In genomic region chr11:10488121-10488580, GRCh38 we compare ENCODE assay signal across 11 cellular contexts. TPM values are rescaled to one million over a fixed set of nuclear protein-coding genes. Genes with fewer than 3 reads are reported as not detected.
A peak's percentile ranks its signal among the peaks of the same experiment; 100 is the strongest.
DNase-seq lines count a peak whose midpoint lies in the region; ATAC-seq and TF ChIP-seq lines count a peak whose summit lies in the region.
"Had no signal": no experiment of that assay in that cellular context is flagged by ENCODE, and none has a peak within 500 bp of the region (broad histone marks: within the 10 kb centered on the region; RNA-seq: fewer than 3 reads in every experiment).

No MANE protein-coding gene starts in this region.

- TF ChIP-seq CTCF in GM23338 (conservative IDR thresholded peaks at IDR 0.05; ENCODE audit: low read depth in 2 of 2) (peak; percentile 7 to 25; a peak in 2 of 4 replicates), Panc1 (IDR thresholded peaks at IDR 0.05) (no peak), esophagus squamous epithelium (IDR thresholded peaks at IDR 0.05) (no peak), sigmoid colon (IDR thresholded peaks at IDR 0.05) (no peak)

- no peak overlapping the region for H3K4me3 ChIP-seq in GM23338
- no peak overlapping the region for H3K4me3 ChIP-seq in Panc1 (ENCODE audit: low read depth in 2 of 2, low read length in 2 of 2)
- H3K4me3 ChIP-seq in esophagus squamous epithelium = no peak overlapping the region
- no peak overlapping the region for H3K4me3 ChIP-seq in sigmoid colon

- peak overlapping the region; percentile 18; the same call in 1 of the 2 replicates for H3K27ac Mint-ChIP-seq in GM23338

- peaks cover 3% of the 10 kb centered on the region; the same call in 2 of the 3 replicates for H3K9me3 Mint-ChIP-seq in GM23338

- H3K27me3 ChIP-seq in GM23338 (ENCODE audit: insufficient read depth) (no peaks in the 10 kb centered on the region), Panc1 (ENCODE audit: control insufficient read depth, insufficient read depth, low read length) (no peaks in the 10 kb centered on the region), esophagus squamous epithelium (no peaks in the 10 kb centered on the region), sigmoid colon (no peaks in the 10 kb centered on the region)
- H3K27me3 ChIP-seq: neutrophil had no signal

- peak; percentile 54 for ATAC-seq in GM23338
- ATAC-seq in Panc1 = no peak
- ATAC-seq in stimulated activated naive CD8-positive, alpha-beta T cell treated with anti-CD3 and anti-CD28 coated beads, Interleukin-15, Interleukin-2, amounts not matched to agents 100 U/mL and 50 U/mL, for 24 hours = peak; percentile 45
- no peak for ATAC-seq in HG02870 (IDR thresholded peaks at IDR 0.05; ENCODE audit: unreplicated experiment)
- ATAC-seq in GM21825 (IDR thresholded peaks at IDR 0.05; ENCODE audit: unreplicated experiment) = no peak

- DNase-seq in GM23338 (ENCODE audit: low spot score) = peak; percentile 37
- DNase-seq in Panc1 (ENCODE audit: low read depth, low spot score) = peak; percentile 33
- no peak for DNase-seq in esophagus squamous epithelium (lab: John Stamatoyannopoulos, UW)
- no peak for DNase-seq in stimulated activated naive CD8-positive, alpha-beta T cell treated with anti-CD3 and anti-CD28 coated beads, Interleukin-15, Interleukin-2, amounts not matched to agents 100 U/mL and 50 U/mL, for 24 hours
- DNase-seq in sigmoid colon = no peak
- DNase-seq in cerebellar nuclear complex (lab: John Stamatoyannopoulos, UW) = no peak
- DNase-seq: SHP77 had no signal

- peaks cover 9% of the 10 kb centered on the region; the same call in 2 of the 3 replicates for H3K36me3 Mint-ChIP-seq in GM23338 (ENCODE audit: low read depth)

- peaks cover 15% of the 10 kb centered on the region for H3K4me1 Mint-ChIP-seq in GM23338

- POLR2A ChIA-PET in Panc1 (lab: Charles Lee) = no interaction called here

- in situ Hi-C loops in Panc1 (cut with HindIII; ENCODE audit: low pct_unique_long_range_greater_than_20kb, low sequenced_read_pairs) = no loop called here

- no peaks in the 10 kb centered on the region for H3K79me2 ChIP-seq in GM23338 (replicated peaks; ENCODE audit: insufficient read depth)

- intact Hi-C loops in Panc1 (cut with micrococcal nuclease; ENCODE audit: unreplicated experiment) (no loop called here), esophagus squamous epithelium (cut with DNase I) (loop anchor here (10.0 kb wide), 1 partner anchor 73 kb away; no protein-coding TSS in a partner anchor), sigmoid colon (cut with DNase I) (no loop called here)

- BruUV-seq in Panc1 (replicated peaks; lab: Mats Ljungman, UMichigan) = no TSS peak

- no peak overlapping the region for H2AFZ ChIP-seq in GM23338

- no peak for TF ChIP-seq EP300 in sigmoid colon (IDR thresholded peaks at IDR 0.05)

- H3F3A ChIP-seq in GM23338 (replicated peaks; ENCODE audit: low read depth) = no peaks in the 10 kb centered on the region

- H4K20me1 ChIP-seq in GM23338 (replicated peaks; ENCODE audit: insufficient read depth) = no peaks in the 10 kb centered on the region

- H3K4me2 ChIP-seq in GM23338 = no peak overlapping the region
- H3K4me2 ChIP-seq: KMS-11 had no signal

- H3K9me3 ChIP-seq in Panc1 (ENCODE audit: control insufficient read depth, insufficient read depth, low read depth, low read length) (no peaks in the 10 kb centered on the region), esophagus squamous epithelium (no peaks in the 10 kb centered on the region), sigmoid colon (no peaks in the 10 kb centered on the region)
- H3K9me3 ChIP-seq: neutrophil had no signal

- no peak overlapping the region for H3K27ac ChIP-seq in GM23338 (ENCODE audit: low read depth)
- no peak overlapping the region for H3K27ac ChIP-seq in Panc1 (ENCODE audit: low read length)
- H3K27ac ChIP-seq in esophagus squamous epithelium = peak overlapping the region; percentile 89 to 93 (median 89)
- H3K27ac ChIP-seq in sigmoid colon = no peak overlapping the region
- H3K27ac ChIP-seq: KMS-11, neutrophil had no signal

- no peaks in the 10 kb centered on the region for H3K36me3 ChIP-seq in GM23338 (ENCODE audit: insufficient read depth)
- H3K36me3 ChIP-seq in Panc1 (ENCODE audit: control insufficient read depth, insufficient read depth, low read length) = no peaks in the 10 kb centered on the region
- H3K36me3 ChIP-seq in esophagus squamous epithelium = peaks cover 0 to 55% (median 0%) of the 10 kb centered on the region in 3 donors
- no peaks in the 10 kb centered on the region for H3K36me3 ChIP-seq in sigmoid colon

- CTCF ChIA-PET in Panc1 (lab: Charles Lee) = no interaction called here

- H3K4me3 Mint-ChIP-seq in GM23338 = no peak overlapping the region

- H3K27me3 Mint-ChIP-seq in GM23338 (ENCODE audit: insufficient read depth, low read depth, poor library complexity) = no peaks in the 10 kb centered on the region

- 41 to 62% methylated on average over 10 of the region's 10 CpGs for WGBS in esophagus squamous epithelium, 2 donors
- 81 to 83% methylated on average over 10 of the region's 10 CpGs for WGBS in sigmoid colon, 2 donors

- peak in 1 of 4 donors; percentile 45 for TF ChIP-seq POLR2A in esophagus squamous epithelium (IDR thresholded peaks at IDR 0.05)
- TF ChIP-seq POLR2A in sigmoid colon (IDR thresholded peaks at IDR 0.05) = no peak

- H3K4me1 ChIP-seq in GM23338 (ENCODE audit: insufficient read depth) (no peaks in the 10 kb centered on the region), Panc1 (ENCODE audit: control insufficient read depth, insufficient read depth, low read length) (peaks cover 6% of the 10 kb centered on the region; the same call in 1 of the 2 replicates), esophagus squamous epithelium (peaks cover 17 to 45% (median 23%) of the 10 kb centered on the region in 3 donors), sigmoid colon (peaks cover 0 to 11% (median 8%) of the 10 kb centered on the region in 4 donors)

- peaks cover 3% of the 10 kb centered on the region; the same call in 1 of the 2 replicates for H3K9me2 ChIP-seq in GM23338 (ENCODE audit: insufficient read depth)

TF ChIP-seq in GM23338, 12 proteins besides CTCF, POLR2A, EP300 and RAD21 (continues in another document):
- TF ChIP-seq ZNF114 (CRISPR knock-in tag; IDR thresholded peaks at IDR 0.05) = no peak
- TF ChIP-seq NANOG (IDR thresholded peaks at IDR 0.05; ENCODE audit: borderline replicate concordance) = no peak
- TF ChIP-seq ETS1 (IDR thresholded peaks at IDR 0.05) = no peak
- no peak for TF ChIP-seq STAT1 (IDR thresholded peaks at IDR 0.05; ENCODE audit: unreplicated experiment)
- no peak for TF ChIP-seq REST (IDR thresholded peaks at IDR 0.05; ENCODE audit: unreplicated experiment)

RNA-seq across cellular contexts. Expression of gene AMPD3, which starts 33.1 kb away (rescaled TPM):
- 1.8 and 2.1 TPM in 2 replicates for total RNA-seq in GM23338 (2014; rRNA removed; shearing (Covaris generic))
- 1.6 and 1.7 TPM in 2 replicates for polyA plus RNA-seq in GM23338 (2016; fragmentation: Nextera tagmentation; extraction: Ambion mirVana)
- total RNA-seq in Panc1 (2021; ENCODE audit: unreplicated experiment) = 12.5 TPM
- polyA plus RNA-seq in Panc1 (2012; ENCODE audit: insufficient read length) = 8.9 TPM
- total RNA-seq in esophagus squamous epithelium = 10 to 100 TPM in 2 of 4 donors, 1 to 10 TPM in 2; 8.7 to 15.2 (median 9.8) TPM
- total RNA-seq in sigmoid colon = 1 to 10 TPM; 4.3 to 6.4 (median 4.8) TPM
- polyA plus RNA-seq in sigmoid colon = 1 to 10 TPM; 4.2 to 8.1 (median 5.1) TPM

RNA-seq across cellular contexts. Expression of gene RNF141, which starts 52.8 kb away (rescaled TPM):
- 26.5 and 26.9 TPM in 2 replicates for total RNA-seq in GM23338 (2014; rRNA removed; shearing (Covaris generic))
- polyA plus RNA-seq in GM23338 (2016; fragmentation: Nextera tagmentation; extraction: Ambion mirVana) (9.4 and 11.4 TPM in 2 replicates), sigmoid colon (10 to 100 TPM; 13.1 to 22.8 (median 21.3) TPM)
- total RNA-seq in Panc1 (2021; ENCODE audit: unreplicated experiment) (35.8 TPM), esophagus squamous epithelium (10 to 100 TPM; 51.7 to 88.4 (median 56.9) TPM), sigmoid colon (10 to 100 TPM; 19.7 to 30.3 (median 26.5) TPM)
- 27.8 TPM for polyA plus RNA-seq in Panc1 (2012; ENCODE audit: insufficient read length)

Comparison
In these comparisons a context has a peak if more than half of its experiments do, and no peak if none do; other contexts are left out.
1. ATAC-seq: peak in GM23338 (single experiment) and stimulated activated naive CD8-positive, alpha-beta T cell treated with anti-CD3 and anti-CD28 coated beads, Interleukin-15, Interleukin-2, amounts not matched to agents 100 U/mL and 50 U/mL, for 24 hours (single experiment); none in Panc1 (single experiment), HG02870 (single experiment) and GM21825 (single experiment).
2. DNase-seq: peak in GM23338 (single experiment) and Panc1 (single experiment); none in esophagus squamous epithelium (single experiment), stimulated activated naive CD8-positive, alpha-beta T cell treated with anti-CD3 and anti-CD28 coated beads, Interleukin-15, Interleukin-2, amounts not matched to agents 100 U/mL and 50 U/mL, for 24 hours (single experiment), sigmoid colon (single experiment) and cerebellar nuclear complex (0 of 2).
3. H3K27ac ChIP-seq: peak in esophagus squamous epithelium (4 of 4); none in GM23338 (single experiment), Panc1 (single experiment) and sigmoid colon (0 of 4).
4. CTCF ChIP-seq: peak in GM23338 (2 of 2); none in Panc1 (single experiment), esophagus squamous epithelium (0 of 6) and sigmoid colon (0 of 4).